In genomic region chr3:195153121-195153520, GRCh38 we compare ENCODE assay signal across 10 cellular contexts.
A peak's percentile ranks its signal among the peaks of the same experiment; 100 is the strongest.
DNase-seq lines count a peak whose midpoint lies in the region; ATAC-seq and TF ChIP-seq lines count a peak whose summit lies in the region.
"Had no signal": no experiment of that assay in that cellular context is flagged by ENCODE, and none has a peak within 500 bp of the region (broad histone marks: within the 10 kb centered on the region; RNA-seq: fewer than 3 reads in every experiment).

No MANE protein-coding gene starts in this region.

- H3K9ac ChIP-seq in skeletal muscle tissue (ENCODE audit: low read depth in 1 of 3, low read length in 3 of 3), result peak overlapping the region in 1 of 3 donors; percentile 8

- H3K4me3 ChIP-seq in HEK293 (ENCODE audit: low read depth, low read length) (no peak overlapping the region), right cardiac atrium (ENCODE audit: low read length) (no peak overlapping the region), skeletal muscle tissue (ENCODE audit: low read length in 3 of 3) (no peak overlapping the region)

- H3K27ac ChIP-seq in HEK293 (ENCODE audit: extremely low read depth, low read depth, low read length) (no peak overlapping the region), RWPE1 (peak overlapping the region; percentile 37), right cardiac atrium (ENCODE audit: low read length) (peak overlapping the region; percentile 26), skeletal muscle tissue (ENCODE audit: low read depth, low read length) (peak overlapping the region; percentile 91)

- WGBS in right cardiac atrium, result 37% methylated on average over 7 of the region's 7 CpGs

- no peaks in the 10 kb centered on the region for H3K4me1 ChIP-seq in HEK293 (ENCODE audit: control insufficient read depth, insufficient read depth, low read length)
- H3K4me1 ChIP-seq in right cardiac atrium (ENCODE audit: control insufficient read depth, insufficient read depth, low read length), result peaks cover 23% of the 10 kb centered on the region
- peaks cover 52 to 57% (median 55%) of the 10 kb centered on the region in 3 donors for H3K4me1 ChIP-seq in skeletal muscle tissue (ENCODE audit: control insufficient read depth in 3 of 3, insufficient read depth in 3 of 3, low read length in 3 of 3)

- no peaks in the 10 kb centered on the region for H3K27me3 ChIP-seq in right cardiac atrium (ENCODE audit: control insufficient read depth, insufficient read depth)
- no peaks in the 10 kb centered on the region for H3K27me3 ChIP-seq in skeletal muscle tissue (ENCODE audit: control insufficient read depth in 3 of 3, insufficient read depth in 3 of 3, low read length in 3 of 3)

- intact Hi-C loops in right cardiac atrium (cut with DNase I), result loop anchor here in 1 of 4 donors (10.0 kb wide), 1 partner anchor 102 kb away; no protein-coding TSS in a partner anchor

- H3K9me3 ChIP-seq in HEK293 (ENCODE audit: control insufficient read depth, insufficient read depth, low read depth, low read length) (no peaks in the 10 kb centered on the region), right cardiac atrium (ENCODE audit: control insufficient read depth, low read length) (no peaks in the 10 kb centered on the region), skeletal muscle tissue (ENCODE audit: control insufficient read depth in 3 of 3, low read length in 3 of 3) (no peaks in the 10 kb centered on the region)

- CTCF ChIA-PET in HEK293 (lab: Yijun Ruan, JAX), result no interaction called here
- CTCF ChIA-PET in RWPE1 (lab: Yijun Ruan, JAX), result no interaction called here

- H3K36me3 ChIP-seq in HEK293 (ENCODE audit: control insufficient read depth in 2 of 2, insufficient read depth in 1 of 2, low read length in 2 of 2), result no peaks in the 10 kb centered on the region
- no peaks in the 10 kb centered on the region for H3K36me3 ChIP-seq in skeletal muscle tissue (ENCODE audit: control insufficient read depth in 3 of 3, insufficient read depth in 3 of 3, low read length in 3 of 3)

- no peak for ATAC-seq in right cardiac atrium
- no peak for ATAC-seq in GM21390 (IDR thresholded peaks at IDR 0.05; ENCODE audit: unreplicated experiment)

- TF ChIP-seq CTCF in HEK293 (tag by site-specific recombination; IDR thresholded peaks at IDR 0.05), result no peak
- TF ChIP-seq CTCF in RWPE1 (conservative IDR thresholded peaks at IDR 0.05; ENCODE audit: low read depth), result no peak

- POLR2A ChIA-PET in HEK293 (lab: Yijun Ruan, JAX) (no interaction called here), RWPE1 (lab: Yijun Ruan, JAX; ENCODE audit: low non-redundant PET) (no interaction called here)

- DNase-seq in RWPE1 (ENCODE audit: low spot score) (no peak), right cardiac atrium (peak; percentile 50 to 74 (median 65)), NCI-H2196 (lab: John Stamatoyannopoulos, UW; ENCODE audit: unreplicated experiment) (no peak), DMS53 treated with DMSO at 0.1 percent for 48 hours (lab: John Stamatoyannopoulos, UW; ENCODE audit: unreplicated experiment) (no peak), NOMO-1 treated with dmso at 0.1 percent for 144 hours (lab: John Stamatoyannopoulos, UW; ENCODE audit: unreplicated experiment) (no peak)
- DNase-seq: MM.1S, SW 1271 had no signal

TF ChIP-seq in HEK293, 187 proteins besides CTCF, POLR2A, EP300 and RAD21:
- TF ChIP-seq ZSCAN18 (tag by site-specific recombination; IDR thresholded peaks at IDR 0.05) (no peak), SP2 (tag by site-specific recombination; IDR thresholded peaks at IDR 0.05) (no peak), ZNF148 (tag by site-specific recombination; IDR thresholded peaks at IDR 0.05; ENCODE audit: borderline replicate concordance) (no peak), INSM2 (tag by site-specific recombination; IDR thresholded peaks at IDR 0.05) (no peak), ZIC2 (tag by site-specific recombination; IDR thresholded peaks at IDR 0.05) (peak; percentile 87), YY2 (tag by site-specific recombination; IDR thresholded peaks at IDR 0.05) (no peak), HIC1 (tag by site-specific recombination; IDR thresholded peaks at IDR 0.05) (no peak)

Comparison
In these comparisons a context has a peak if more than half of its experiments do, and no peak if none do; other contexts are left out.
1. DNase-seq: peak in right cardiac atrium (3 of 3); none in RWPE1 (single experiment), NCI-H2196 (single experiment), DMS53 treated with DMSO at 0.1 percent for 48 hours (single experiment) and NOMO-1 treated with dmso at 0.1 percent for 144 hours (single experiment).